Comparison of ENCODE assay signal across 8 cellular contexts in the genomic region with DNA sequence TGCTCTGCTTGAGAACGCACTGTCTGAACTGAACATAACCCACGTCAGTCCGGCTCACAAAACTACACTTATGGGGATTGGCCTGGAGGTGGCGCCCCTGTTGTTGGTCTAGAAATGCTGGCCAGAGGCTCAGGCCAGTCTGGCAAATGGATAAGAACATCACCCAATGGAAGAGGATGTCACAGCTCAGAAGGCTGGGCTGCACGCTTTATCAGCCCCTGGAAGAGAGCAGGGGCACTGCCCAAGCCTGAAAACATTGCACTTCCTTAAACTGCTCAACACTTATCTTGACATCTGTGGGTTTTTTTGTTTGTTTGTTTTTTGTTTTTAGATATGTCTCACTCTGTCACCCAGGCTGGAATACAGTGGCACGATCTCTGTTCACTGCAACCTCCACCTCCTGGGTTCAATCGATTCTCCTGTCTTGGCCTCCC. TPM values are rescaled to one million over a fixed set of nuclear protein-coding genes. Genes with fewer than 3 reads are reported as not detected.
DNase-seq lines count a peak whose midpoint lies in the region; ATAC-seq and TF ChIP-seq lines count a peak whose summit lies in the region.

No MANE protein-coding gene starts in this region.

- TF ChIP-seq CTCF in 22Rv1 (IDR thresholded peaks at IDR 0.05) (peak; percentile 84), lower lobe of right lung (IDR thresholded peaks at IDR 0.05) (peak; percentile 69)

- H3K9me3 ChIP-seq in lower lobe of right lung = no peaks in the 10 kb centered on the region

- H3K36me3 ChIP-seq in lower lobe of right lung = no peaks in the 10 kb centered on the region

- H3K27ac ChIP-seq in 22Rv1 (no peak overlapping the region), lower lobe of right lung (no peak overlapping the region)

- ATAC-seq in GM18498 (IDR thresholded peaks at IDR 0.05; ENCODE audit: unreplicated experiment) = peak; percentile 78
- peak; percentile 82 for ATAC-seq in HG03064 (IDR thresholded peaks at IDR 0.05; ENCODE audit: low read depth, unreplicated experiment)
- ATAC-seq in lower lobe of right lung = peak; percentile 92 to 94

- peaks cover 4% of the 10 kb centered on the region for H3K4me1 ChIP-seq in lower lobe of right lung

- H3K4me3 ChIP-seq in lower lobe of right lung = no peak overlapping the region

- H3K27me3 ChIP-seq in lower lobe of right lung (ENCODE audit: low read depth) = no peaks in the 10 kb centered on the region

- intact Hi-C loops in lower lobe of right lung (cut with DNase I) = no loop called here

- DNase-seq in NCI-H345 (lab: John Stamatoyannopoulos, UW) (peak; percentile 57), ecto neural progenitor cell (ENCODE audit: low spot score) (peak; percentile 84), lower lobe of right lung (peak; percentile 80)
- peak; percentile 20 to 29 for DNase-seq in activated CD4-positive, alpha-beta T cell treated with anti-CD3 and anti-CD28 coated beads for 4 hours
- peak; percentile 20 to 34 for DNase-seq in stimulated activated CD8-positive, alpha-beta memory T cell treated with anti-CD3 and anti-CD28 coated beads, Interleukin-15, amount 100 ng/mL, for 48 hours (ENCODE audit: low read depth in 2 of 2)

RNA-seq across cellular contexts. Expression of a gene that starts 24.8 kb away (rescaled TPM):
- 96.9 TPM for total RNA-seq in lower lobe of right lung

Comparison
In these comparisons a context has a peak if more than half of its experiments do, and no peak if none do; other contexts are left out.
1. DNase-seq: peak in every context shown above with its lines; median percentile 84 in ecto neural progenitor cell; 80 in lower lobe of right lung; 57 in NCI-H345; 27 in stimulated activated CD8-positive, alpha-beta memory T cell treated with anti-CD3 and anti-CD28 coated beads, Interleukin-15, amount 100 ng/mL, for 48 hours; 24 in activated CD4-positive, alpha-beta T cell treated with anti-CD3 and anti-CD28 coated beads for 4 hours.